In the genomic region with DNA sequence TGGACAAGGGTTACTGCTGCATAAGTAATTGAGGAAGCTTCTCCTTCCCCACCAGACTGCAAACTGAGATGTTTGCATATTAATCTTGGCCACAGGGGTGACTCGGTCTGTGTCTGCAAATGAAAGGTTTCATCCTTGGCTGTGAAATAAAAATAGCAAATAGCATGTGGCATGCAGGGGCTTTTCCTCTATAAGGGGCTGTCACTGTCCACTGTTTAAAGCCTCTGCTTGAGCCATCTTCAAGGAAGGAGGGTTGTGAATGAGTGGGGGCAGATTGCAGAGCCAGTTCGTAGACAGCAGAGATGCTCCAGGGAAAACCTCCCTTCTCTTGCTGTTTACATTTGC, we compare ENCODE assay signal across 10 cellular contexts. TPM values are rescaled to one million over a fixed set of nuclear protein-coding genes. Genes with fewer than 3 reads are reported as not detected.
A peak's percentile ranks its signal among the peaks of the same experiment; 100 is the strongest.
DNase-seq lines count a peak whose midpoint lies in the region; ATAC-seq, FAIRE-seq and TF ChIP-seq lines count a peak whose summit lies in the region.
"Had no signal": no experiment of that assay in that cellular context is flagged by ENCODE, and none has a peak within 500 bp of the region (broad histone marks: within the 10 kb centered on the region; RNA-seq: fewer than 3 reads in every experiment).

No MANE protein-coding gene starts in this region.

- H3K4me1 ChIP-seq in PC-9 (replicated peaks; ENCODE audit: insufficient read depth) (peaks cover 56% of the 10 kb centered on the region), mucosa of rectum (ENCODE audit: control insufficient read depth in 2 of 2, insufficient read depth in 2 of 2, low read length in 2 of 2) (peaks cover 13 to 16% of the 10 kb centered on the region in 2 donors), psoas muscle (no peaks in the 10 kb centered on the region)
- H3K4me1 ChIP-seq in effector memory CD4-positive, alpha-beta T cell (ENCODE audit: control insufficient read depth, insufficient read depth, low read length, poor library complexity, severe bottlenecking): peaks cover 17% of the 10 kb centered on the region

- ATAC-seq in HG02678 (IDR thresholded peaks at IDR 0.05; ENCODE audit: unreplicated experiment) (peak; percentile 47), psoas muscle (no peak)
- no peak for ATAC-seq in effector memory CD8-positive, alpha-beta T cell (replicated peaks)
- ATAC-seq: activated CD8-positive, alpha-beta T cell treated with anti-CD3 and anti-CD28 coated beads, Interleukin-2, amount 10 ng/mL, durations not matched to agents 7 days and 5 days had no signal

- peak overlapping the region; percentile 68 for H3K4me2 ChIP-seq in PC-9

- WGBS in psoas muscle, 3 donors: 36 to 56% (median 44%) methylated on average over 2 of the region's 2 CpGs

- H3K4me3 Mint-ChIP-seq in effector memory CD8-positive, alpha-beta T cell: peak overlapping the region in 1 of 2 donors; percentile 8
- H3K4me3 Mint-ChIP-seq: activated CD8-positive, alpha-beta T cell treated with anti-CD3 and anti-CD28 coated beads, Interleukin-2, amount 10 ng/mL, durations not matched to agents 7 days and 5 days had no signal

- no peak for DNase-seq in GM18507 (ENCODE audit: extremely low spot score, insufficient read length, low read depth)
- no peak for DNase-seq in PC-9
- DNase-seq in psoas muscle: no peak
- DNase-seq in effector memory CD4-positive, alpha-beta T cell: no peak
- DNase-seq in HT-29 (ENCODE audit: low spot score): no peak
- DNase-seq in effector memory CD8-positive, alpha-beta T cell: no peak
- DNase-seq: activated CD8-positive, alpha-beta T cell treated with anti-CD3 and anti-CD28 coated beads, Interleukin-2, amount 10 ng/mL, durations not matched to agents 7 days and 5 days had no signal

- no TSS peak for BruUV-seq in PC-9 (replicated peaks; lab: Mats Ljungman, UMichigan)

- H3K27ac ChIP-seq in PC-9: peak overlapping the region; percentile 90
- H3K27ac ChIP-seq in mucosa of rectum (ENCODE audit: low read depth in 2 of 2, low read length in 2 of 2): peak overlapping the region; percentile 31 to 39
- H3K27ac ChIP-seq in psoas muscle: no peak overlapping the region
- no peak overlapping the region for H3K27ac ChIP-seq in effector memory CD4-positive, alpha-beta T cell (ENCODE audit: insufficient read depth, low read length, poor library complexity, severe bottlenecking)

- H3K9me3 ChIP-seq in PC-9 (ENCODE audit: insufficient read depth, low read depth) (no peaks in the 10 kb centered on the region), mucosa of rectum (ENCODE audit: control insufficient read depth in 2 of 2, low read length in 2 of 2) (no peaks in the 10 kb centered on the region), psoas muscle (no peaks in the 10 kb centered on the region)
- H3K9me3 ChIP-seq in effector memory CD4-positive, alpha-beta T cell (ENCODE audit: control insufficient read depth, low read length): no peaks in the 10 kb centered on the region

- H3K27me3 ChIP-seq in PC-9 (ENCODE audit: insufficient read depth, low read depth) (no peaks in the 10 kb centered on the region), mucosa of rectum (ENCODE audit: control insufficient read depth in 2 of 2, insufficient read depth in 2 of 2, low read length in 2 of 2) (no peaks in the 10 kb centered on the region), psoas muscle (ENCODE audit: insufficient read depth in 3 of 3, low read length in 2 of 3) (no peaks in the 10 kb centered on the region)
- H3K27me3 ChIP-seq in effector memory CD4-positive, alpha-beta T cell (replicated peaks; ENCODE audit: control insufficient read depth, insufficient read depth, low read length, poor library complexity, severe bottlenecking): no peaks in the 10 kb centered on the region

- H3K36me3 ChIP-seq in PC-9 (ENCODE audit: low read depth) (no peaks in the 10 kb centered on the region), mucosa of rectum (ENCODE audit: control insufficient read depth in 2 of 2, insufficient read depth in 2 of 2, low read length in 2 of 2) (no peaks in the 10 kb centered on the region), psoas muscle (ENCODE audit: insufficient read depth in 1 of 2, low read depth in 1 of 2) (no peaks in the 10 kb centered on the region)
- H3K36me3 ChIP-seq in effector memory CD4-positive, alpha-beta T cell (ENCODE audit: control insufficient read depth, insufficient read depth, low read length): no peaks in the 10 kb centered on the region

- no peaks in the 10 kb centered on the region for H4K20me1 ChIP-seq in PC-9 (ENCODE audit: insufficient read depth)

- TF ChIP-seq CTCF in PC-9 (conservative IDR thresholded peaks at IDR 0.05): no peak
- no peak for TF ChIP-seq CTCF in psoas muscle (IDR thresholded peaks at IDR 0.05)

- H3K27ac Mint-ChIP-seq in effector memory CD8-positive, alpha-beta T cell: peak overlapping the region in 1 of 2 donors; percentile 28
- H3K27ac Mint-ChIP-seq: activated CD8-positive, alpha-beta T cell treated with anti-CD3 and anti-CD28 coated beads, Interleukin-2, amount 10 ng/mL, durations not matched to agents 7 days and 5 days had no signal

- H3K79me2 ChIP-seq in PC-9 (ENCODE audit: low read depth): no peaks in the 10 kb centered on the region

- no peaks in the 10 kb centered on the region for H3K27me3 Mint-ChIP-seq in effector memory CD8-positive, alpha-beta T cell

- POLR2A ChIA-PET in PC-9 (lab: Charles Lee; ENCODE audit: unreplicated experiment): no interaction called here

- CTCF ChIA-PET in PC-9 (lab: Charles Lee): no interaction called here

- no peaks in the 10 kb centered on the region for H3K9me2 ChIP-seq in PC-9 (ENCODE audit: insufficient read depth)

- intact Hi-C loops in PC-9 (cut with micrococcal nuclease; ENCODE audit: unreplicated experiment) (loop anchor here (2.0 kb wide), 2 partner anchors 21 to 29 kb away; no protein-coding TSS in a partner anchor), psoas muscle (cut with DNase I) (no loop called here)

- H3K9ac ChIP-seq in mucosa of rectum (ENCODE audit: low read depth in 1 of 2, low read length in 2 of 2): no peak overlapping the region

- no peaks in the 10 kb centered on the region for H3K9me3 Mint-ChIP-seq in effector memory CD8-positive, alpha-beta T cell

- H3K4me3 ChIP-seq in PC-9 (no peak overlapping the region), mucosa of rectum (ENCODE audit: low read length in 2 of 2) (no peak overlapping the region), psoas muscle (no peak overlapping the region)
- no peak overlapping the region for H3K4me3 ChIP-seq in effector memory CD4-positive, alpha-beta T cell (ENCODE audit: insufficient read depth, low read depth, low read length, poor library complexity, severe bottlenecking)

- H3K36me3 Mint-ChIP-seq in effector memory CD8-positive, alpha-beta T cell (ENCODE audit: insufficient read depth): no peaks in the 10 kb centered on the region

- FAIRE-seq in GM18507 (lab: Jason Lieb, UNC): peak; percentile 98

- peaks cover 20 to 29% of the 10 kb centered on the region in 2 donors for H3K4me1 Mint-ChIP-seq in effector memory CD8-positive, alpha-beta T cell (ENCODE audit: low read depth in 2 of 2)

- H3F3A ChIP-seq in PC-9 (ENCODE audit: insufficient read depth, low read depth): peaks cover 26% of the 10 kb centered on the region

- H2AFZ ChIP-seq in PC-9: no peak overlapping the region

RNA-seq across cellular contexts. Expression of a gene that starts 33.3 kb away (rescaled TPM):
- total RNA-seq in PC-9 (2021) (2,589 and 3,588 TPM in 2 replicates), psoas muscle (100 to 1,000 TPM; 382 to 731 (median 461) TPM)
- 1,000 to 10,000 TPM in 1 of 3 donors, 100 to 1,000 TPM in 2; 534 to 1,148 (median 724) TPM for polyA plus RNA-seq in psoas muscle
- total RNA-seq in HT-29 (2014; rRNA removed; shearing (Covaris generic)): 538 and 675 TPM in 2 replicates

RNA-seq across cellular contexts. Expression of a gene that starts 36.3 kb away (rescaled TPM):
- total RNA-seq in PC-9 (2021) (not detected in 2 replicates), psoas muscle (under 1 TPM in 1 of 4 donors, not detected in 3; 0.04 TPM)
- polyA plus RNA-seq in psoas muscle: not detected
- not detected in 2 replicates for total RNA-seq in HT-29 (2014; rRNA removed; shearing (Covaris generic))
- total RNA-seq: activated CD8-positive, alpha-beta T cell treated with anti-CD3 and anti-CD28 coated beads, Interleukin-2, amount 10 ng/mL, durations not matched to agents 7 days and 5 days; glomerular endothelial cell had no signal

Comparison
In these comparisons a context has a peak if more than half of its experiments do, and no peak if none do; other contexts are left out.
1. H3K27ac ChIP-seq: peak in PC-9 (single experiment) and mucosa of rectum (2 of 2); none in psoas muscle (single experiment) and effector memory CD4-positive, alpha-beta T cell (single experiment).